Comparison of ENCODE assay signal across 23 cellular contexts in the genomic region with DNA sequence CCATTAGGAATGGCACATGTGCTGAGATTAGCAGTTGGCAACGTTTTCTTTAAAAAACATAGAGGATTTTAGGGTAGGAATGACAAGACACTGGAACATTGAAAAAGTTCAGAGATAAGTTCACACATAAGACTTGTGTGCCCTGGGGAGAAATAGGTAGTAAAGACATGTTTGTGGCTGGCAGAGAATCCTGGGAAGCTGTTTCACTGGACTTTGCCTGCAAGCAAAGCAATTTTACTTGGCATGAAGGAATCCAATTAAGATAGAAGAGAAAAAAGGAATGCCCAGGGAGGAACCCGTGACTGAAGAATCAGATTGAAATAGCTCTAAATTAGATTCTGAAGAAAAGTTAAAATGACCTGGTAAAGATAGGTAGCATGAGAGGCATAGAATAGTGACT. TPM values are rescaled to one million over a fixed set of nuclear protein-coding genes. Genes with fewer than 3 reads are reported as not detected.
DNase-seq lines count a peak whose midpoint lies in the region; ATAC-seq and TF ChIP-seq lines count a peak whose summit lies in the region.
"Had no signal": no experiment of that assay in that cellular context is flagged by ENCODE, and none has a peak within 500 bp of the region (broad histone marks: within the 10 kb centered on the region; RNA-seq: fewer than 3 reads in every experiment).

No MANE protein-coding gene starts in this region.

- peaks cover 71% of the 10 kb centered on the region for H3K36me3 Mint-ChIP-seq in activated T-helper 2 cell treated with anti-CD3 and anti-CD28 coated beads, Interferon-gamma antibody, Interleukin-2, Interleukin-4, amounts not matched to agents 10 μg/mL and 5 μg/mL and 100 μg/mL, durations not matched to agents 14 hours and 24 hours and 36 hours (ENCODE audit: low read depth)
- H3K36me3 Mint-ChIP-seq in mesothelial cell of epicardium (peaks cover 16% of the 10 kb centered on the region), type B pancreatic cell (peaks cover 20% of the 10 kb centered on the region)

- ATAC-seq in GM21360 (IDR thresholded peaks at IDR 0.05; ENCODE audit: unreplicated experiment), result no peak
- ATAC-seq: GM23338 had no signal

- intact Hi-C loops in activated T-helper 2 cell treated with anti-CD3 and anti-CD28 coated beads, Interferon-gamma antibody, Interleukin-2, Interleukin-4, amounts not matched to agents 10 μg/mL and 5 μg/mL and 100 μg/mL, durations not matched to agents 14 hours and 24 hours and 36 hours (cut with micrococcal nuclease), result loop anchor here (5.0 kb wide), 1 partner anchor 36 kb away; no protein-coding TSS in a partner anchor

- H3K4me1 Mint-ChIP-seq in activated T-helper 2 cell treated with anti-CD3 and anti-CD28 coated beads, Interferon-gamma antibody, Interleukin-2, Interleukin-4, amounts not matched to agents 10 μg/mL and 5 μg/mL and 100 μg/mL, durations not matched to agents 14 hours and 24 hours and 36 hours (ENCODE audit: low read depth), result peaks cover 7% of the 10 kb centered on the region
- H3K4me1 Mint-ChIP-seq in mesothelial cell of epicardium (peaks cover 10% of the 10 kb centered on the region), type B pancreatic cell (ENCODE audit: unreplicated experiment) (no peaks in the 10 kb centered on the region)
- H3K4me1 Mint-ChIP-seq: GM23338 had no signal

- no peaks in the 10 kb centered on the region for H3K9me3 Mint-ChIP-seq in activated T-helper 2 cell treated with anti-CD3 and anti-CD28 coated beads, Interferon-gamma antibody, Interleukin-2, Interleukin-4, amounts not matched to agents 10 μg/mL and 5 μg/mL and 100 μg/mL, durations not matched to agents 14 hours and 24 hours and 36 hours
- H3K9me3 Mint-ChIP-seq in mesothelial cell of epicardium (no peaks in the 10 kb centered on the region), type B pancreatic cell (peaks cover 4% of the 10 kb centered on the region)
- H3K9me3 Mint-ChIP-seq: CD4-positive, alpha-beta T cell; GM23338; HFFc6 had no signal

- TF ChIP-seq CTCF in mesothelial cell of epicardium (IDR thresholded peaks at IDR 0.05; ENCODE audit: unreplicated experiment) (no peak), type B pancreatic cell (conservative IDR thresholded peaks at IDR 0.05) (no peak)

- H3K27ac Mint-ChIP-seq in activated T-helper 2 cell treated with anti-CD3 and anti-CD28 coated beads, Interferon-gamma antibody, Interleukin-2, Interleukin-4, amounts not matched to agents 10 μg/mL and 5 μg/mL and 100 μg/mL, durations not matched to agents 14 hours and 24 hours and 36 hours, result peak overlapping the region; percentile 26
- H3K27ac Mint-ChIP-seq in mesothelial cell of epicardium (peak overlapping the region; percentile 26), type B pancreatic cell (no peak overlapping the region)
- H3K27ac Mint-ChIP-seq: CD4-positive, alpha-beta T cell; GM23338; H9; HFFc6 had no signal

- H3K4me3 Mint-ChIP-seq in activated T-helper 2 cell treated with anti-CD3 and anti-CD28 coated beads, Interferon-gamma antibody, Interleukin-2, Interleukin-4, amounts not matched to agents 10 μg/mL and 5 μg/mL and 100 μg/mL, durations not matched to agents 14 hours and 24 hours and 36 hours (ENCODE audit: low read depth), result no peak overlapping the region
- no peak overlapping the region for H3K4me3 Mint-ChIP-seq in mesothelial cell of epicardium
- H3K4me3 Mint-ChIP-seq in type B pancreatic cell, result no peak overlapping the region
- H3K4me3 Mint-ChIP-seq: CD4-positive, alpha-beta T cell; GM23338; H9; HFFc6 had no signal

- H3K27me3 Mint-ChIP-seq in activated T-helper 2 cell treated with anti-CD3 and anti-CD28 coated beads, Interferon-gamma antibody, Interleukin-2, Interleukin-4, amounts not matched to agents 10 μg/mL and 5 μg/mL and 100 μg/mL, durations not matched to agents 14 hours and 24 hours and 36 hours (ENCODE audit: low read depth), result no peaks in the 10 kb centered on the region
- H3K27me3 Mint-ChIP-seq in mesothelial cell of epicardium (ENCODE audit: low read depth) (no peaks in the 10 kb centered on the region), type B pancreatic cell (no peaks in the 10 kb centered on the region)
- H3K27me3 Mint-ChIP-seq: CD4-positive, alpha-beta T cell had no signal

- peak; percentile 4 for DNase-seq in COLO829 (ENCODE audit: low spot score)
- no peak for DNase-seq in activated T-helper 2 cell treated with anti-CD3 and anti-CD28 coated beads, Interferon-gamma antibody, Interleukin-2, Interleukin-4, amounts not matched to agents 10 μg/mL and 5 μg/mL and 100 μg/mL, durations not matched to agents 14 hours and 24 hours and 36 hours (ENCODE audit: low spot score)
- DNase-seq in mesothelial cell of epicardium (ENCODE audit: low spot score in 2 of 2, unreplicated experiment in 2 of 2), result no peak
- peak; percentile 27 for DNase-seq in renal cortical epithelial cell (ENCODE audit: low read depth)
- no peak for DNase-seq in type B pancreatic cell (ENCODE audit: extremely low spot score, unreplicated experiment)
- no peak for DNase-seq in NCI-H2081 (lab: John Stamatoyannopoulos, UW)
- DNase-seq: AML-193; CD4-positive, alpha-beta T cell; COR-L47; DMS53; H9; HFFc6; IMR-90; KG1; MG63; NCI-H1694; NCI-H2081 treated with DMSO at 0.1 percent for 48 hours; NCI-H2171; NCI-H226; NCI-H510A; NCI-H69 had no signal

RNA-seq across cellular contexts. Expression of gene GK, which starts 20.2 kb away (rescaled TPM):
- total RNA-seq in activated T-helper 2 cell treated with anti-CD3 and anti-CD28 coated beads, Interferon-gamma antibody, Interleukin-2, Interleukin-4, amounts not matched to agents 10 μg/mL and 5 μg/mL and 100 μg/mL, durations not matched to agents 14 hours and 24 hours and 36 hours, result 103 and 105 TPM in 2 replicates
- total RNA-seq in mesothelial cell of epicardium, result 7.5 to 8.2 TPM (median 8.0 TPM) in 3 replicates
- total RNA-seq in renal cortical epithelial cell, result 2.0 and 3.0 TPM in 2 replicates
- total RNA-seq in type B pancreatic cell (ENCODE audit: low replicate concordance), result 27.2 and 28.2 TPM in 2 replicates

Comparison
In these comparisons a context has a peak if more than half of its experiments do, and no peak if none do; other contexts are left out.
1. DNase-seq: peak in COLO829 (single experiment) and renal cortical epithelial cell (single experiment); none in activated T-helper 2 cell treated with anti-CD3 and anti-CD28 coated beads, Interferon-gamma antibody, Interleukin-2, Interleukin-4, amounts not matched to agents 10 μg/mL and 5 μg/mL and 100 μg/mL, durations not matched to agents 14 hours and 24 hours and 36 hours (single experiment), mesothelial cell of epicardium (0 of 2), type B pancreatic cell (single experiment) and NCI-H2081 (0 of 2).